Comparison of ENCODE assay signal across 8 cellular contexts in the genomic region with DNA sequence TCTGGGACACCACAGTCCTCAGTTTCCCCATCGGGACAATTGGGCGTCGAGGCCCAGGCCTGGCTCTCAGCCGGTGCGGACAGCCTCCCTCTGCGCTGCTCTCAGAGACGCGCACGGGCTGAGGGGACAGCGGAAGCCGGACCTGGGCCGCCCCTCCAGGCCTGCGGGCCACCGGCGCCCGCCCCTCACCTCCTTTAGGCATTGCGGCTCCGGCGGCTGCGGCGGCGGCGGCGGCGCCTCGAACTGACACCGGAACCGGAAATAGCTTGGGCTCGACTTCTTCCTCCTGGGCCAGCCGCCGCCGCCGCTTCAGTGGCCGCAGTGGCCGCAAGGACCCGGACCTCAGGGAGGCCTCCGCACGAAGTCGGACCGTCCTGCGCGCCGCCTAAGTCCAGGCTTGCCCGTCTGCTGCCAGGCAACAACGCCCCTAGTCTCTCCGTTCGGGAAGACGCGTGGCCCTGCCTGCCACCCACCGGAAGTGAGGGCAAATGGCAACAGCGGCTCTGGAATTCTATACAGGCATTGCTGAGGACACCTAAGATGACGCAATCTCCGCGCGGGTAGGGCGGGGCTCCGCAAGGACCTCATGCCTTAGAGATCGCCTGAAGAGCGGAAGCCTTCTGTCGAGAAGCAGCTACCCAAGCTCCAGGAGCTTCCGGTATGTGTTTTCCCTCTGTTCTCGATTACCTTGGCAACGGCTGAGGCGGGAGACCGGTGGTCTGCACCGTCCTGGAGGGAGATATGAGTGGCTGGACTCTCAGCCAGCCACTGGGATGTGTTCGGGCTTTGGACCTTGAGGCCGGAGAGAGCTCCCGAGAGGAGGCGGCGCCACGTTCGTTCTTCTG. TPM values are rescaled to one million over a fixed set of nuclear protein-coding genes. Genes with fewer than 3 reads are reported as not detected.
DNase-seq lines count a peak whose midpoint lies in the region; ATAC-seq and TF ChIP-seq lines count a peak whose summit lies in the region.

A gene (plus strand): TSS at position 623 of the 845 bp plus-strand sequence. CDS start 2,124 bp downstream, outside the sequence.
A gene with protein sequence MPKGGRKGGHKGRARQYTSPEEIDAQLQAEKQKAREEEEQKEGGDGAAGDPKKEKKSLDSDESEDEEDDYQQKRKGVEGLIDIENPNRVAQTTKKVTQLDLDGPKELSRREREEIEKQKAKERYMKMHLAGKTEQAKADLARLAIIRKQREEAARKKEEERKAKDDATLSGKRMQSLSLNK (minus strand): TSS at position 251 of the 845 bp plus-strand sequence. CDS start 49 bp downstream, at position 202.

- CTCF ChIA-PET in RWPE1 (lab: Yijun Ruan, JAX) = interaction anchor here (0.7 kb wide), 1 partner anchor 43 kb away, joined by 3 read pairs; no protein-coding TSS in a partner anchor

- peak within 1 kb of the TSS; percentile 93 for H3K4me3 ChIP-seq in LNCaP clone FGC (ENCODE audit: low read depth, low read length)

- peaks cover 62% of the 10 kb centered on the region for H3K36me3 Mint-ChIP-seq in activated T-helper 2 cell treated with anti-CD3 and anti-CD28 coated beads, Interferon-gamma antibody, Interleukin-2, Interleukin-4, amounts not matched to agents 10 μg/mL and 5 μg/mL and 100 μg/mL, durations not matched to agents 14 hours and 24 hours and 36 hours (ENCODE audit: low read depth)
- peaks cover 32% of the 10 kb centered on the region for H3K36me3 Mint-ChIP-seq in natural killer cell treated with Interleukin-12 subunit alpha and Interleukin-12 subunit beta and Interleukin-15 and Interleukin-18, amount 100 ng/mL, for 72 hours

- peak; percentile 92 to 94 for ATAC-seq in natural killer cell treated with Interleukin-12 subunit alpha and Interleukin-12 subunit beta and Interleukin-15 and Interleukin-18, amount 100 ng/mL, for 72 hours
- ATAC-seq in stimulated activated naive CD8-positive, alpha-beta T cell treated with anti-CD3 and anti-CD28 coated beads, Interleukin-15, Interleukin-2, amounts not matched to agents 100 U/mL and 50 U/mL, for 24 hours = peak; percentile 86

- H3K4me3 Mint-ChIP-seq in activated T-helper 2 cell treated with anti-CD3 and anti-CD28 coated beads, Interferon-gamma antibody, Interleukin-2, Interleukin-4, amounts not matched to agents 10 μg/mL and 5 μg/mL and 100 μg/mL, durations not matched to agents 14 hours and 24 hours and 36 hours (ENCODE audit: low read depth) = peak within 1 kb of the TSS; percentile 99
- H3K4me3 Mint-ChIP-seq in natural killer cell treated with Interleukin-12 subunit alpha and Interleukin-12 subunit beta and Interleukin-15 and Interleukin-18, amount 100 ng/mL, for 72 hours = peak within 1 kb of the TSS; percentile 94

- no peaks in the 10 kb centered on the region for H3K9me3 Mint-ChIP-seq in activated T-helper 2 cell treated with anti-CD3 and anti-CD28 coated beads, Interferon-gamma antibody, Interleukin-2, Interleukin-4, amounts not matched to agents 10 μg/mL and 5 μg/mL and 100 μg/mL, durations not matched to agents 14 hours and 24 hours and 36 hours
- no peaks in the 10 kb centered on the region for H3K9me3 Mint-ChIP-seq in natural killer cell treated with Interleukin-12 subunit alpha and Interleukin-12 subunit beta and Interleukin-15 and Interleukin-18, amount 100 ng/mL, for 72 hours

- TF ChIP-seq CTCF in LNCaP clone FGC (IDR thresholded peaks at IDR 0.05; ENCODE audit: control insufficient read depth, extremely low read depth, insufficient read depth) (no peak), RWPE1 (conservative IDR thresholded peaks at IDR 0.05; ENCODE audit: low read depth) (no peak)

- H3K27ac ChIP-seq in RWPE1 = peak within 1 kb of the TSS; percentile 96

- peak within 1 kb of the TSS; percentile 98 for H3K27ac Mint-ChIP-seq in activated T-helper 2 cell treated with anti-CD3 and anti-CD28 coated beads, Interferon-gamma antibody, Interleukin-2, Interleukin-4, amounts not matched to agents 10 μg/mL and 5 μg/mL and 100 μg/mL, durations not matched to agents 14 hours and 24 hours and 36 hours
- peak within 1 kb of the TSS; percentile 85 to 91 for H3K27ac Mint-ChIP-seq in natural killer cell treated with Interleukin-12 subunit alpha and Interleukin-12 subunit beta and Interleukin-15 and Interleukin-18, amount 100 ng/mL, for 72 hours

- intact Hi-C loops in activated T-helper 2 cell treated with anti-CD3 and anti-CD28 coated beads, Interferon-gamma antibody, Interleukin-2, Interleukin-4, amounts not matched to agents 10 μg/mL and 5 μg/mL and 100 μg/mL, durations not matched to agents 14 hours and 24 hours and 36 hours (cut with micrococcal nuclease) = loop anchor here (1.0 to 2.0 kb wide), 4 partner anchors 27 to 64 kb away; a partner anchor contains a TSS

- DNase-seq in Daoy (ENCODE audit: low read depth) = peak; percentile 99
- DNase-seq in GOT3 (lab: John Stamatoyannopoulos, UW) = peak; percentile 85
- peak; percentile 79 for DNase-seq in LNCaP clone FGC (ENCODE audit: low read depth)
- peak; percentile 93 for DNase-seq in RWPE1 (ENCODE audit: low spot score)
- peak; percentile 94 for DNase-seq in activated T-helper 2 cell treated with anti-CD3 and anti-CD28 coated beads, Interferon-gamma antibody, Interleukin-2, Interleukin-4, amounts not matched to agents 10 μg/mL and 5 μg/mL and 100 μg/mL, durations not matched to agents 14 hours and 24 hours and 36 hours (ENCODE audit: low spot score)
- peak; percentile 94 for DNase-seq in fibroblast of peridontal ligament (ENCODE audit: extremely low read depth)
- peak; percentile 95 for DNase-seq in natural killer cell treated with Interleukin-12 subunit alpha and Interleukin-12 subunit beta and Interleukin-15 and Interleukin-18, amount 100 ng/mL, for 72 hours (ENCODE audit: low spot score)
- DNase-seq in stimulated activated naive CD8-positive, alpha-beta T cell treated with anti-CD3 and anti-CD28 coated beads, Interleukin-15, Interleukin-2, amounts not matched to agents 100 U/mL and 50 U/mL, for 24 hours = peak; percentile 90

- H3K27me3 Mint-ChIP-seq in activated T-helper 2 cell treated with anti-CD3 and anti-CD28 coated beads, Interferon-gamma antibody, Interleukin-2, Interleukin-4, amounts not matched to agents 10 μg/mL and 5 μg/mL and 100 μg/mL, durations not matched to agents 14 hours and 24 hours and 36 hours (ENCODE audit: low read depth) = no peaks in the 10 kb centered on the region
- no peaks in the 10 kb centered on the region for H3K27me3 Mint-ChIP-seq in natural killer cell treated with Interleukin-12 subunit alpha and Interleukin-12 subunit beta and Interleukin-15 and Interleukin-18, amount 100 ng/mL, for 72 hours

- POLR2A ChIA-PET in RWPE1 (lab: Yijun Ruan, JAX; ENCODE audit: low non-redundant PET) = interaction anchor here (0.6 to 0.8 kb wide), 3 partner anchors 10 to 46 kb away, joined by 3 to 4 read pairs (median 3); no protein-coding TSS in a partner anchor

- peaks cover 23% of the 10 kb centered on the region for H3K4me1 Mint-ChIP-seq in activated T-helper 2 cell treated with anti-CD3 and anti-CD28 coated beads, Interferon-gamma antibody, Interleukin-2, Interleukin-4, amounts not matched to agents 10 μg/mL and 5 μg/mL and 100 μg/mL, durations not matched to agents 14 hours and 24 hours and 36 hours (ENCODE audit: low read depth)
- peaks cover 40 to 48% of the 10 kb centered on the region in 2 donors for H3K4me1 Mint-ChIP-seq in natural killer cell treated with Interleukin-12 subunit alpha and Interleukin-12 subunit beta and Interleukin-15 and Interleukin-18, amount 100 ng/mL, for 72 hours (ENCODE audit: low read depth in 2 of 2)

RNA-seq across cellular contexts. Expression of the first gene that starts in this region (rescaled TPM):
- 374 and 510 TPM in 2 replicates for total RNA-seq in Daoy (2014; rRNA removed; shearing (Covaris generic))
- total RNA-seq in activated T-helper 2 cell treated with anti-CD3 and anti-CD28 coated beads, Interferon-gamma antibody, Interleukin-2, Interleukin-4, amounts not matched to agents 10 μg/mL and 5 μg/mL and 100 μg/mL, durations not matched to agents 14 hours and 24 hours and 36 hours = 123 and 130 TPM in 2 replicates
- 100 to 1,000 TPM; 145 to 147 TPM for total RNA-seq in natural killer cell treated with Interleukin-12 subunit alpha and Interleukin-12 subunit beta and Interleukin-15 and Interleukin-18, amount 100 ng/mL, for 72 hours

RNA-seq across cellular contexts. Expression of the second gene that starts in this region (rescaled TPM):
- total RNA-seq in Daoy (2014; rRNA removed; shearing (Covaris generic)) = 263 and 279 TPM in 2 replicates
- 153 and 159 TPM in 2 replicates for total RNA-seq in activated T-helper 2 cell treated with anti-CD3 and anti-CD28 coated beads, Interferon-gamma antibody, Interleukin-2, Interleukin-4, amounts not matched to agents 10 μg/mL and 5 μg/mL and 100 μg/mL, durations not matched to agents 14 hours and 24 hours and 36 hours
- total RNA-seq in natural killer cell treated with Interleukin-12 subunit alpha and Interleukin-12 subunit beta and Interleukin-15 and Interleukin-18, amount 100 ng/mL, for 72 hours = 100 to 1,000 TPM; 114 to 145 TPM

Comparison
In these comparisons a context has a peak if more than half of its experiments do, and no peak if none do; other contexts are left out.
1. Peak in every context shown above with its lines: DNase-seq, ATAC-seq, H3K4me3 ChIP-seq and H3K27ac ChIP-seq.